5 cellular contexts compared by ENCODE assay signal in genomic region chr12:57623385-57623784, GRCh38. TPM values are rescaled to one million over a fixed set of nuclear protein-coding genes. Genes with fewer than 3 reads are reported as not detected.
"Had no signal": no experiment of that assay in that cellular context is flagged by ENCODE, and none has a peak within 500 bp of the region (broad histone marks: within the 10 kb centered on the region; RNA-seq: fewer than 3 reads in every experiment).

No MANE protein-coding gene starts in this region.

- DNase-seq: H9, HCEC 1CT, IMR-90 had no signal

- ATAC-seq: GM23338 had no signal

- H3K9me3 Mint-ChIP-seq: GM23338 had no signal

- H3K4me3 ChIP-seq: GM23338 had no signal

- H3K27ac Mint-ChIP-seq: GM23338, H9 had no signal

- H3K4me3 Mint-ChIP-seq: GM23338, H9 had no signal

RNA-seq across cellular contexts. Expression of gene DTX3, which starts 18.8 kb away (rescaled TPM):
- total RNA-seq: HT-29 had no signal
